In genomic region chr7:30522163-30522562, GRCh38 we compare ENCODE assay signal across 1 cellular context.
A peak's percentile ranks its signal among the peaks of the same experiment; 100 is the strongest.
TF ChIP-seq lines count a peak whose summit lies in the region.

No MANE protein-coding gene starts in this region.

TF ChIP-seq in HepG2, 621 proteins besides CTCF, POLR2A, EP300 and RAD21:
- TF ChIP-seq MTF2 (CRISPR knock-in tag; IDR thresholded peaks at IDR 0.05; ENCODE audit: borderline replicate concordance) (no peak), HNF1A (IDR thresholded peaks at IDR 0.05; ENCODE audit: low read depth) (0 out of 2 replicates have a peak, but pooled peaks have one; percentile 26), HNF1A (CRISPR knock-in tag; IDR thresholded peaks at IDR 0.05; ENCODE audit: borderline replicate concordance) (no peak), THAP7 (CRISPR knock-in tag; IDR thresholded peaks at IDR 0.05) (no peak)
TF ChIP-seq in HepG2: peak in this region for 1.
